13 cellular contexts compared by ENCODE assay signal in the genomic region with DNA sequence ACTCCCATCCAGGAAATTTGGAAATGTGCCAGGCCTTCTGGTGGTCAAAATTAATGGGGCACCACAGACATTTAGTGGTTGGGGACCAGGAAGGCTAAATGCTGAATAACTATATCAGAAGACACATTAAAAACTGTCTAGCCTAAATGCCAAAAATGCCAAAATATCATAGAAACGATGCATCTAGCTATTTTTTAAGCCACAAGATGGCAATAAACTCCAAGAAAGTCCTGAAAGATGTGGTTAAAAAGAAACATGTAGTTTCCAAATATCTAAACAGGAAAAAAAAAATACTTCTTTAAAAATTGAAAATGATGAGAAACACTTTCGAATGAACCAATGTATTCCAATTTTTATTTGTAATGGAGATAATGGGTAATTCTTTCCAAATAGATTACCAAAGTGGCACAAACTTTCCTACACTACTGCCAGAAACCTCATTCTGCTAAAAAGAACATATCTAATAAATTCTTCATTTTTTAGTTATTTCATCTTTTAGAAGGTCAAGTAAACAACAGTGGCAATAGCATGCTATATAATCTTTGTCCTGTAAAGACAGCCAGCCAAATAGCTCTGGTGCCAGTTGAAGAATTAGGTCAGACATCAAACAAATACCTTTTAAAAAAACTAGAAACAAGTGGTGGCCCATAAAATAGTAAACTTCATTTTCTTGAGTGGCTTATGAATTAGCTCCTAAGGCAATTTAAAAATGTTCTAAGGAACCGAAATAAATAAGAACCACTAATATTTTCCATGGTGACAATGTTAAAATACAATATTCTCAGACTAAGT. TPM values are rescaled to one million over a fixed set of nuclear protein-coding genes. Genes with fewer than 3 reads are reported as not detected.
DNase-seq lines count a peak whose midpoint lies in the region; TF ChIP-seq lines count a peak whose summit lies in the region.
"Had no signal": no experiment of that assay in that cellular context is flagged by ENCODE, and none has a peak within 500 bp of the region (broad histone marks: within the 10 kb centered on the region; RNA-seq: fewer than 3 reads in every experiment).

No MANE protein-coding gene starts in this region.

- H3K9me3 ChIP-seq in esophagus squamous epithelium: no peaks in the 10 kb centered on the region

- H3K9me3 Mint-ChIP-seq in chondrocyte (ENCODE audit: low read depth): no peaks in the 10 kb centered on the region
- H3K9me3 Mint-ChIP-seq in nephron: no peaks in the 10 kb centered on the region
- H3K9me3 Mint-ChIP-seq in activated CD4-positive, alpha-beta memory T cell treated with anti-CD3 and anti-CD28 coated beads for 36 hours: no peaks in the 10 kb centered on the region
- H3K9me3 Mint-ChIP-seq: neural crest cell; stimulated activated naive CD8-positive, alpha-beta T cell treated with anti-CD3 and anti-CD28 coated beads, Interleukin-15, amount 100 ng/mL, for 72 hours had no signal

- H3K4me3 ChIP-seq in esophagus squamous epithelium: no peak overlapping the region

- TF ChIP-seq POLR2A in esophagus squamous epithelium (IDR thresholded peaks at IDR 0.05): no peak

- CTCF ChIA-PET in activated CD4-positive, alpha-beta memory T cell treated with anti-CD3 and anti-CD28 coated beads for 36 hours (lab: Charles Lee): interaction anchor here (0.8 to 2.3 kb wide), 2 partner anchors 12 to 39 kb away, joined by 3 to 5 read pairs; no protein-coding TSS in a partner anchor

- DNase-seq in M059J (ENCODE audit: low read depth) (peak; percentile 18), chondrocyte (ENCODE audit: low spot score) (no peak), NCI-H1694 (lab: John Stamatoyannopoulos, UW) (no peak), esophagus squamous epithelium (lab: John Stamatoyannopoulos, UW) (no peak)
- no peak for DNase-seq in activated CD4-positive, alpha-beta memory T cell treated with anti-CD3 and anti-CD28 coated beads for 36 hours
- DNase-seq: activated CD8-positive, alpha-beta T cell treated with anti-CD3 and anti-CD28 coated beads, Interleukin-2, amount 10 ng/mL, durations not matched to agents 7 days and 5 days; islet precursor cell; NCI-H446 treated with DMSO at 0.1 percent for 48 hours; stimulated activated naive CD8-positive, alpha-beta T cell treated with anti-CD3 and anti-CD28 coated beads, Interleukin-15, amount 100 ng/mL, for 72 hours had no signal

- intact Hi-C loops in activated CD4-positive, alpha-beta memory T cell treated with anti-CD3 and anti-CD28 coated beads for 36 hours (cut with micrococcal nuclease): no loop called here
- intact Hi-C loops in esophagus squamous epithelium (cut with DNase I): no loop called here

- H3K4me3 Mint-ChIP-seq in chondrocyte (ENCODE audit: unreplicated experiment) (no peak overlapping the region), nephron (no peak overlapping the region)
- no peak overlapping the region for H3K4me3 Mint-ChIP-seq in activated CD4-positive, alpha-beta memory T cell treated with anti-CD3 and anti-CD28 coated beads for 36 hours
- H3K4me3 Mint-ChIP-seq: activated CD8-positive, alpha-beta T cell treated with anti-CD3 and anti-CD28 coated beads, Interleukin-2, amount 10 ng/mL, durations not matched to agents 7 days and 5 days; activated naive CD8-positive, alpha-beta T cell; neural crest cell; stimulated activated naive CD8-positive, alpha-beta T cell treated with anti-CD3 and anti-CD28 coated beads, Interleukin-15, amount 100 ng/mL, for 72 hours had no signal

- H3K36me3 Mint-ChIP-seq in chondrocyte (ENCODE audit: low read depth) (peaks cover 18% of the 10 kb centered on the region), nephron (ENCODE audit: low read depth) (peaks cover 52% of the 10 kb centered on the region)
- H3K36me3 Mint-ChIP-seq in activated CD4-positive, alpha-beta memory T cell treated with anti-CD3 and anti-CD28 coated beads for 36 hours: peaks cover 44% of the 10 kb centered on the region

- TF ChIP-seq CTCF in C4-2B (conservative IDR thresholded peaks at IDR 0.05) (peak; percentile 44), chondrocyte (IDR thresholded peaks at IDR 0.05) (peak; percentile 77), nephron (IDR thresholded peaks at IDR 0.05; ENCODE audit: unreplicated experiment in 3 of 3) (peak; percentile 14 to 29 (median 27)), esophagus squamous epithelium (IDR thresholded peaks at IDR 0.05) (peak in 1 of 6 experiments; percentile 9)

- POLR2A ChIA-PET in activated CD4-positive, alpha-beta memory T cell treated with anti-CD3 and anti-CD28 coated beads for 36 hours (lab: Charles Lee): no interaction called here

- H3K27ac ChIP-seq in C4-2B: no peak overlapping the region
- H3K27ac ChIP-seq in esophagus squamous epithelium: no peak overlapping the region

- H3K4me1 Mint-ChIP-seq in chondrocyte (ENCODE audit: low read depth) (no peaks in the 10 kb centered on the region), nephron (no peaks in the 10 kb centered on the region)
- no peaks in the 10 kb centered on the region for H3K4me1 Mint-ChIP-seq in activated CD4-positive, alpha-beta memory T cell treated with anti-CD3 and anti-CD28 coated beads for 36 hours (ENCODE audit: low read depth)
- H3K4me1 Mint-ChIP-seq: stimulated activated naive CD8-positive, alpha-beta T cell treated with anti-CD3 and anti-CD28 coated beads, Interleukin-15, amount 100 ng/mL, for 72 hours had no signal

- H3K27ac Mint-ChIP-seq in chondrocyte (ENCODE audit: unreplicated experiment) (no peak overlapping the region), nephron (no peak overlapping the region)
- H3K27ac Mint-ChIP-seq in activated CD4-positive, alpha-beta memory T cell treated with anti-CD3 and anti-CD28 coated beads for 36 hours: no peak overlapping the region
- H3K27ac Mint-ChIP-seq: activated CD8-positive, alpha-beta T cell treated with anti-CD3 and anti-CD28 coated beads, Interleukin-2, amount 10 ng/mL, durations not matched to agents 7 days and 5 days; activated naive CD8-positive, alpha-beta T cell; stimulated activated naive CD8-positive, alpha-beta T cell treated with anti-CD3 and anti-CD28 coated beads, Interleukin-15, amount 100 ng/mL, for 72 hours had no signal

- H3K36me3 ChIP-seq in esophagus squamous epithelium: peaks cover 0 to 45% (median 0%) of the 10 kb centered on the region in 3 donors

- no peaks in the 10 kb centered on the region for H3K4me1 ChIP-seq in esophagus squamous epithelium

- WGBS in esophagus squamous epithelium, 2 donors: 65 to 69% methylated on average over 3 of the region's 3 CpGs

- no peaks in the 10 kb centered on the region for H3K27me3 ChIP-seq in esophagus squamous epithelium

- H3K27me3 Mint-ChIP-seq in chondrocyte (ENCODE audit: low read depth): no peaks in the 10 kb centered on the region
- H3K27me3 Mint-ChIP-seq in nephron (ENCODE audit: low read depth): no peaks in the 10 kb centered on the region
- no peaks in the 10 kb centered on the region for H3K27me3 Mint-ChIP-seq in activated CD4-positive, alpha-beta memory T cell treated with anti-CD3 and anti-CD28 coated beads for 36 hours
- H3K27me3 Mint-ChIP-seq: activated naive CD8-positive, alpha-beta T cell; stimulated activated naive CD8-positive, alpha-beta T cell treated with anti-CD3 and anti-CD28 coated beads, Interleukin-15, amount 100 ng/mL, for 72 hours had no signal

RNA-seq across cellular contexts. Expression of a gene that starts 19.7 kb away (rescaled TPM):
- 42.8 and 59.8 TPM in 2 replicates for total RNA-seq in M059J (2014; rRNA removed; shearing (Covaris generic))
- total RNA-seq in chondrocyte (23.9 to 34.5 TPM (median 25.4 TPM) in 3 replicates), esophagus squamous epithelium (10 to 100 TPM in 3 of 4 donors, 1 to 10 TPM in 1; 7.7 to 28.4 (median 26.8) TPM)
- total RNA-seq in activated CD4-positive, alpha-beta memory T cell treated with anti-CD3 and anti-CD28 coated beads for 36 hours: 10 to 100 TPM; 32.4 to 39.5 TPM

RNA-seq across cellular contexts. Expression of a gene that starts 50.6 kb away (rescaled TPM):
- total RNA-seq in M059J (2014; rRNA removed; shearing (Covaris generic)): not detected in 2 replicates
- not detected in 3 replicates for total RNA-seq in chondrocyte
- not detected for total RNA-seq in activated CD4-positive, alpha-beta memory T cell treated with anti-CD3 and anti-CD28 coated beads for 36 hours
- total RNA-seq in esophagus squamous epithelium: under 1 TPM in 1 of 4 donors, not detected in 3; 0.38 TPM
- total RNA-seq: activated CD8-positive, alpha-beta T cell treated with anti-CD3 and anti-CD28 coated beads, Interleukin-2, amount 10 ng/mL, durations not matched to agents 7 days and 5 days; neural crest cell had no signal

RNA-seq across cellular contexts. Expression of a gene that starts 57.2 kb away (rescaled TPM):
- total RNA-seq in M059J (2014; rRNA removed; shearing (Covaris generic)): 173 and 262 TPM in 2 replicates
- total RNA-seq in chondrocyte (319 to 405 TPM (median 393 TPM) in 3 replicates), esophagus squamous epithelium (100 to 1,000 TPM in 1 of 4 donors, 10 to 100 TPM in 3; 10.7 to 320 (median 42.0) TPM)
- under 1 TPM in 1 of 2 experiments, not detected in 1; 0.17 TPM for total RNA-seq in activated CD4-positive, alpha-beta memory T cell treated with anti-CD3 and anti-CD28 coated beads for 36 hours
- total RNA-seq: activated CD8-positive, alpha-beta T cell treated with anti-CD3 and anti-CD28 coated beads, Interleukin-2, amount 10 ng/mL, durations not matched to agents 7 days and 5 days had no signal

Comparison
In these comparisons a context has a peak if more than half of its experiments do, and no peak if none do; other contexts are left out.
1. RNA of a gene that starts 57.2 kb away (total RNA-seq): 319 to 405 TPM in chondrocyte, 173 to 262 TPM in M059J and 10.7 to 320 TPM in esophagus squamous epithelium; 0.17 TPM in activated CD4-positive, alpha-beta memory T cell treated with anti-CD3 and anti-CD28 coated beads for 36 hours; every median in the first group is over 10 times any median in the second.